ENCODE assay signal across 19 cellular contexts in genomic region chr5:140296289-140296688, GRCh38. TPM values are rescaled to one million over a fixed set of nuclear protein-coding genes. Genes with fewer than 3 reads are reported as not detected.
DNase-seq lines count a peak whose midpoint lies in the region; ATAC-seq and TF ChIP-seq lines count a peak whose summit lies in the region.
"Had no signal": no experiment of that assay in that cellular context is flagged by ENCODE, and none has a peak within 500 bp of the region (broad histone marks: within the 10 kb centered on the region; RNA-seq: fewer than 3 reads in every experiment).

No MANE protein-coding gene starts in this region.

- DNase-seq in PC-9 = no peak
- peak; percentile 47 for DNase-seq in fibroblast of the aortic adventitia (ENCODE audit: low read depth)
- DNase-seq in progenitor cell of endocrine pancreas (ENCODE audit: low spot score, unreplicated experiment) = no peak
- DNase-seq in NCI-H82 (lab: John Stamatoyannopoulos, UW) = no peak
- DNase-seq in kidney glomerular epithelial cell (lab: John Stamatoyannopoulos, UW) = no peak
- DNase-seq: activated CD4-positive, alpha-beta T cell treated with anti-CD3 and anti-CD28 coated beads for 36 hours; activated CD8-positive, alpha-beta memory T cell treated with anti-CD3 and anti-CD28 coated beads, Interleukin-2, amount 10 ng/mL, durations not matched to agents 7 days and 5 days; amniotic stem cell; DND-41; effector memory CD8-positive, alpha-beta T cell; hypothalamus; NCI-H1694; retina had no signal

- peaks cover 24% of the 10 kb centered on the region for H3K4me1 Mint-ChIP-seq in progenitor cell of endocrine pancreas (ENCODE audit: low read depth)

- H3K27ac ChIP-seq in HEK293 (ENCODE audit: extremely low read depth, low read depth, low read length) = no peak overlapping the region
- peak overlapping the region; percentile 45 for H3K27ac ChIP-seq in PC-9
- H3K27ac ChIP-seq: neutrophil had no signal

- BruUV-seq in PC-9 (replicated peaks; lab: Mats Ljungman, UMichigan) = no TSS peak

- no peaks in the 10 kb centered on the region for H3K27me3 Mint-ChIP-seq in progenitor cell of endocrine pancreas
- H3K27me3 Mint-ChIP-seq: activated CD4-positive, alpha-beta T cell treated with anti-CD3 and anti-CD28 coated beads for 36 hours; activated CD8-positive, alpha-beta memory T cell treated with anti-CD3 and anti-CD28 coated beads, Interleukin-2, amount 10 ng/mL, durations not matched to agents 7 days and 5 days; effector memory CD8-positive, alpha-beta T cell had no signal

- POLR2A ChIA-PET in HEK293 (lab: Yijun Ruan, JAX) = interaction anchor here (1.3 to 1.7 kb wide), 3 partner anchors 10 to 50 kb away, joined by 3 to 22 read pairs (median 4); partner anchors contain the start of gene HBEGF
- POLR2A ChIA-PET in PC-9 (lab: Charles Lee; ENCODE audit: unreplicated experiment) = no interaction called here

- peaks cover 90% of the 10 kb centered on the region for H3K79me2 ChIP-seq in PC-9 (ENCODE audit: low read depth)

- CTCF ChIA-PET in HEK293 (lab: Yijun Ruan, JAX) = interaction anchor here (0.6 to 1.3 kb wide), 7 partner anchors 38 to 315 kb away, joined by 3 to 5 read pairs (median 3); no protein-coding TSS in a partner anchor
- CTCF ChIA-PET in PC-9 (lab: Charles Lee) = no interaction called here

- H3F3A ChIP-seq in PC-9 (ENCODE audit: insufficient read depth, low read depth) = peaks cover 34% of the 10 kb centered on the region

- H3K36me3 Mint-ChIP-seq in progenitor cell of endocrine pancreas (ENCODE audit: insufficient read depth) = peaks cover 12% of the 10 kb centered on the region

- no peaks in the 10 kb centered on the region for H3K9me3 Mint-ChIP-seq in progenitor cell of endocrine pancreas (ENCODE audit: low read depth)
- H3K9me3 Mint-ChIP-seq: activated T-helper 2 cell treated with anti-CD3 and anti-CD28 coated beads, Interferon-gamma antibody, Interleukin-2, Interleukin-4, amounts not matched to agents 10 μg/mL and 5 μg/mL and 100 μg/mL, durations not matched to agents 14 hours and 24 hours and 36 hours; effector memory CD8-positive, alpha-beta T cell; stimulated activated effector memory CD8-positive, alpha-beta T cell treated with anti-CD3 and anti-CD28 coated beads, Interleukin-12 subunit alpha, Interleukin-12 subunit beta, amount 100 ng/mL, for 72 hours had no signal

- no peak overlapping the region for H3K4me3 ChIP-seq in HEK293 (ENCODE audit: low read depth, low read length)
- H3K4me3 ChIP-seq in PC-9 = no peak overlapping the region
- no peak overlapping the region for H3K4me3 ChIP-seq in fibroblast of the aortic adventitia (ENCODE audit: low read depth, low read length)

- peaks cover 52% of the 10 kb centered on the region for H3K4me1 ChIP-seq in HEK293 (ENCODE audit: control insufficient read depth, insufficient read depth, low read length)
- H3K4me1 ChIP-seq in PC-9 (replicated peaks; ENCODE audit: insufficient read depth) = peaks cover 69% of the 10 kb centered on the region

- H3K4me2 ChIP-seq in PC-9 = no peak overlapping the region

- intact Hi-C loops in PC-9 (cut with micrococcal nuclease; ENCODE audit: unreplicated experiment) = no loop called here

- ATAC-seq in activated CD4-positive, CD25-positive, alpha-beta regulatory T cell treated with anti-CD3 and anti-CD28 coated beads, Interleukin-2, amount 50 U/mL, for 24 hours = no peak
- ATAC-seq: activated CD4-positive, alpha-beta T cell treated with anti-CD3 and anti-CD28 coated beads for 36 hours; activated CD8-positive, alpha-beta memory T cell treated with anti-CD3 and anti-CD28 coated beads, Interleukin-2, amount 10 ng/mL, durations not matched to agents 7 days and 5 days; effector memory CD8-positive, alpha-beta T cell; HCT116; stimulated activated effector memory CD8-positive, alpha-beta T cell treated with anti-CD3 and anti-CD28 coated beads, Interleukin-12 subunit alpha, Interleukin-12 subunit beta, amount 100 ng/mL, for 72 hours had no signal

- H3K9me3 ChIP-seq in HEK293 (ENCODE audit: control insufficient read depth, insufficient read depth, low read depth, low read length) (no peaks in the 10 kb centered on the region), PC-9 (ENCODE audit: insufficient read depth, low read depth) (no peaks in the 10 kb centered on the region)
- H3K9me3 ChIP-seq: neutrophil had no signal

- no peak overlapping the region for H2AFZ ChIP-seq in PC-9

- H3K27me3 ChIP-seq in PC-9 (ENCODE audit: insufficient read depth, low read depth) = no peaks in the 10 kb centered on the region
- H3K27me3 ChIP-seq: neutrophil had no signal

- peak overlapping the region; percentile 69 for H3K27ac Mint-ChIP-seq in progenitor cell of endocrine pancreas
- H3K27ac Mint-ChIP-seq: activated CD4-positive, alpha-beta T cell treated with anti-CD3 and anti-CD28 coated beads for 36 hours; activated CD8-positive, alpha-beta memory T cell treated with anti-CD3 and anti-CD28 coated beads, Interleukin-2, amount 10 ng/mL, durations not matched to agents 7 days and 5 days; activated T-helper 2 cell treated with anti-CD3 and anti-CD28 coated beads, Interferon-gamma antibody, Interleukin-2, Interleukin-4, amounts not matched to agents 10 μg/mL and 5 μg/mL and 100 μg/mL, durations not matched to agents 14 hours and 24 hours and 36 hours; effector memory CD8-positive, alpha-beta T cell; stimulated activated effector memory CD8-positive, alpha-beta T cell treated with anti-CD3 and anti-CD28 coated beads, Interleukin-12 subunit alpha, Interleukin-12 subunit beta, amount 100 ng/mL, for 72 hours had no signal

- no peak overlapping the region for H3K4me3 Mint-ChIP-seq in progenitor cell of endocrine pancreas (ENCODE audit: low read depth)
- H3K4me3 Mint-ChIP-seq: activated CD4-positive, alpha-beta T cell treated with anti-CD3 and anti-CD28 coated beads for 36 hours; activated CD8-positive, alpha-beta memory T cell treated with anti-CD3 and anti-CD28 coated beads, Interleukin-2, amount 10 ng/mL, durations not matched to agents 7 days and 5 days; effector memory CD8-positive, alpha-beta T cell; stimulated activated effector memory CD8-positive, alpha-beta T cell treated with anti-CD3 and anti-CD28 coated beads, Interleukin-12 subunit alpha, Interleukin-12 subunit beta, amount 100 ng/mL, for 72 hours had no signal

- no peaks in the 10 kb centered on the region for H3K9me2 ChIP-seq in PC-9 (ENCODE audit: insufficient read depth)

- TF ChIP-seq CTCF in HEK293 (tag by site-specific recombination; IDR thresholded peaks at IDR 0.05) (no peak), PC-9 (conservative IDR thresholded peaks at IDR 0.05) (no peak), fibroblast of the aortic adventitia (IDR thresholded peaks at IDR 0.05; ENCODE audit: insufficient read depth, low read length) (no peak), progenitor cell of endocrine pancreas (IDR thresholded peaks at IDR 0.05; ENCODE audit: unreplicated experiment) (no peak)

- H4K20me1 ChIP-seq in PC-9 (ENCODE audit: insufficient read depth) = no peaks in the 10 kb centered on the region

- H3K36me3 ChIP-seq in HEK293 (ENCODE audit: control insufficient read depth in 2 of 2, insufficient read depth in 1 of 2, low read length in 2 of 2) (peaks cover 7 to 10% of the 10 kb centered on the region in 2 experiments; a peak in 2 of 3 replicates), PC-9 (ENCODE audit: low read depth) (peaks cover 28% of the 10 kb centered on the region)
- H3K36me3 ChIP-seq: neutrophil had no signal

TF ChIP-seq in HEK293, 187 proteins besides CTCF, POLR2A, EP300 and RAD21 (continues in another document):
- TF ChIP-seq ZNF324 (tag by site-specific recombination; IDR thresholded peaks at IDR 0.05) (no peak), ZFP41 (tag by site-specific recombination; IDR thresholded peaks at IDR 0.05; ENCODE audit: borderline replicate concordance) (no peak), ZNF398 (tag by site-specific recombination; IDR thresholded peaks at IDR 0.05) (no peak), ZFHX2 (tag by site-specific recombination; conservative IDR thresholded peaks at IDR 0.05) (peak; percentile 34; the same call in 1 of the 2 replicates), ZNF600 (tag by site-specific recombination; IDR thresholded peaks at IDR 0.05) (0 out of 2 replicates have a peak, but pooled peaks have one; percentile 33), ZBTB26 (tag by site-specific recombination; optimal IDR thresholded peaks at IDR 0.05) (no peak)

RNA-seq across cellular contexts. Expression of gene PFDN1, which starts 6.6 kb away (rescaled TPM):
- total RNA-seq in PC-9 (2021) = 62.7 and 69.1 TPM in 2 replicates
- 31.2 and 60.2 TPM in 2 replicates for total RNA-seq in fibroblast of the aortic adventitia (ENCODE audit: low replicate concordance)
- 63.4 and 65.1 TPM in 2 replicates for total RNA-seq in progenitor cell of endocrine pancreas

RNA-seq across cellular contexts. Expression of gene HBEGF, which starts 50.1 kb away (rescaled TPM):
- total RNA-seq in PC-9 (2021) (8.5 and 9.0 TPM in 2 replicates), fibroblast of the aortic adventitia (ENCODE audit: low replicate concordance) (0.41 and 0.90 TPM in 2 replicates), progenitor cell of endocrine pancreas (0.84 and 1.3 TPM in 2 replicates)
